18 cellular contexts compared by ENCODE assay signal in genomic region chr4:188437535-188437934, GRCh38.
DNase-seq lines count a peak whose midpoint lies in the region; ATAC-seq and TF ChIP-seq lines count a peak whose summit lies in the region.
"Had no signal": no experiment of that assay in that cellular context is flagged by ENCODE, and none has a peak within 500 bp of the region (broad histone marks: within the 10 kb centered on the region; RNA-seq: fewer than 3 reads in every experiment).

No MANE protein-coding gene starts in this region.

- no peak overlapping the region for H3K14ac ChIP-seq in H9 (ENCODE audit: insufficient read depth, low read length)

- H4K5ac ChIP-seq in H9 (ENCODE audit: insufficient read length, low read depth, low read length) = no peak overlapping the region

- H2BK12ac ChIP-seq in H9 (ENCODE audit: insufficient read length, low read depth, low read length) = peak overlapping the region; percentile 8

- no peaks in the 10 kb centered on the region for H3K36me3 ChIP-seq in mammary epithelial cell (ENCODE audit: insufficient read depth, low read length)

- H3K4me3 Mint-ChIP-seq in H9 = no peak overlapping the region
- H3K4me3 Mint-ChIP-seq: CD8-positive, alpha-beta memory T cell; HFFc6 had no signal

- intact Hi-C loops in mammary epithelial cell (cut with micrococcal nuclease) (no loop called here), left cardiac atrium (cut with DNase I) (no loop called here)

- no peak overlapping the region for H4K91ac ChIP-seq in H9 (ENCODE audit: insufficient read length, low read depth, low read length)

- no peak overlapping the region for H3K23ac ChIP-seq in H9 (ENCODE audit: insufficient read length, low read depth, low read length)

- H3K56ac ChIP-seq in H9 (ENCODE audit: insufficient read length, low read depth, low read length) = no peak overlapping the region

- H3K4me3 ChIP-seq in mammary epithelial cell (replicated peaks in 1 of 3; ENCODE audit: insufficient read depth in 1 of 3, low read depth in 2 of 3, low read length in 3 of 3) = no peak overlapping the region

- H4K8ac ChIP-seq in H9 (replicated peaks; ENCODE audit: insufficient read length, low read depth, low read length) = no peak overlapping the region

- no peak overlapping the region for H2AFZ ChIP-seq in H9 (ENCODE audit: low read length)
- no peak overlapping the region for H2AFZ ChIP-seq in mammary epithelial cell (ENCODE audit: low read depth, low read length)

- WGBS in H9 (ENCODE audit: extremely low coverage, insufficient read length, low lambda C conversion rate) = no CpG with 5 or more reads among the region's 5 CpGs
- WGBS in mammary epithelial cell (ENCODE audit: low coverage, missing lambda C conversion rate) = 90% methylated on average over 5 of the region's 5 CpGs

- H3K27me3 ChIP-seq in H9 (ENCODE audit: insufficient read depth, low read length) (no peaks in the 10 kb centered on the region), mammary epithelial cell (ENCODE audit: insufficient read depth, low read length) (no peaks in the 10 kb centered on the region)

- CTCF ChIA-PET in mammary epithelial cell (lab: Charles Lee; ENCODE audit: low non-redundant PET) = no interaction called here

- no peak for ATAC-seq in GM18519 (IDR thresholded peaks at IDR 0.05; ENCODE audit: low FRiP score, unreplicated experiment)
- no peak for ATAC-seq in left cardiac atrium

- H3K18ac ChIP-seq in H9 (ENCODE audit: insufficient read length, low read depth, low read length) = no peak overlapping the region

- H3K27me3 Mint-ChIP-seq in H9 (ENCODE audit: low read depth) = no peaks in the 10 kb centered on the region

- H3T11ph ChIP-seq in H9 (ENCODE audit: low read length) = no peak overlapping the region

- H3K79me1 ChIP-seq in H9 (ENCODE audit: insufficient read depth, low read depth, low read length, poor library complexity, severe bottlenecking) = no peaks in the 10 kb centered on the region

- no peak overlapping the region for H2BK120ac ChIP-seq in H9 (ENCODE audit: low read depth, low read length, poor library complexity, severe bottlenecking)

- no peak overlapping the region for H2BK20ac ChIP-seq in H9 (ENCODE audit: low read depth, low read length, poor library complexity, severe bottlenecking)

- H4K20me1 ChIP-seq in H9 (ENCODE audit: control insufficient read depth, insufficient read depth, insufficient read length) (no peaks in the 10 kb centered on the region), mammary epithelial cell (ENCODE audit: insufficient read depth, low read length) (no peaks in the 10 kb centered on the region)

- H3K9ac ChIP-seq in H9 (ENCODE audit: extremely low read depth, insufficient read length, low read length) = no peak overlapping the region
- no peak overlapping the region for H3K9ac ChIP-seq in mammary epithelial cell (ENCODE audit: insufficient read depth, low read length)

- H3K9me3 ChIP-seq in H9 (ENCODE audit: control insufficient read depth, low read depth, low read length) (no peaks in the 10 kb centered on the region), mammary epithelial cell (replicated peaks; ENCODE audit: insufficient read depth, low read length) (no peaks in the 10 kb centered on the region)

- no peak overlapping the region for H3K4ac ChIP-seq in H9 (ENCODE audit: low read depth, low read length)

- H2BK5ac ChIP-seq in H9 (ENCODE audit: insufficient read length, low read length) = no peak overlapping the region

- H3K36me3 Mint-ChIP-seq in H9 (ENCODE audit: insufficient read depth in 1 of 3, low read depth in 3 of 3) = peaks cover 0 to 2% (median 0%) of the 10 kb centered on the region in 3 experiments; a peak in 2 of 7 replicates
- H3K36me3 Mint-ChIP-seq: CD8-positive, alpha-beta memory T cell had no signal

- no peak overlapping the region for H2BK15ac ChIP-seq in H9 (ENCODE audit: low read depth, low read length)

- DNase-seq in DMS153 (lab: John Stamatoyannopoulos, UW) (peak; percentile 17), H9 (no peak), mammary epithelial cell (peak; percentile 29), kidney tubule cell (ENCODE audit: low spot score) (peak; percentile 24), caudate nucleus (lab: John Stamatoyannopoulos, UW) (no peak), left cardiac atrium (no peak)
- DNase-seq: ACHN; C1 segment of cervical spinal cord; CD8-positive, alpha-beta memory T cell; EL; GOT3; HFFc6; KG1; MV-4-11; NCI-H2107; RPMI8226; SW 1271 had no signal

- dilution Hi-C loops in mammary epithelial cell (cut with HindIII; ENCODE audit: low sequenced_read_pairs) = no loop called here

- no peaks in the 10 kb centered on the region for H3K23me2 ChIP-seq in H9 (ENCODE audit: insufficient read length, low read depth, low read length, poor library complexity, severe bottlenecking)

- H2AK5ac ChIP-seq in H9 (ENCODE audit: insufficient read length, low read length) = no peak overlapping the region

- H3K4me1 ChIP-seq in H9 (ENCODE audit: insufficient read depth, low read length) (peaks cover 3% of the 10 kb centered on the region; the same call in 1 of the 2 replicates), mammary epithelial cell (ENCODE audit: insufficient read depth, low read length) (peaks cover 15% of the 10 kb centered on the region)

- BruUV-seq in mammary epithelial cell (replicated peaks; lab: Mats Ljungman, UMichigan) = no TSS peak

- H3K27ac Mint-ChIP-seq in H9 = no peak overlapping the region
- H3K27ac Mint-ChIP-seq: CD8-positive, alpha-beta memory T cell; HFFc6 had no signal

- no peak overlapping the region for H3K4me2 ChIP-seq in H9 (ENCODE audit: insufficient read depth, insufficient read length, low read length)
- no peak overlapping the region for H3K4me2 ChIP-seq in mammary epithelial cell (ENCODE audit: insufficient read depth, low read depth, low read length)

- no peak for TF ChIP-seq CTCF in H9 (conservative IDR thresholded peaks at IDR 0.05)
- TF ChIP-seq CTCF in mammary epithelial cell (conservative IDR thresholded peaks at IDR 0.05 in 1 of 2, IDR thresholded peaks at IDR 0.05 in 1 of 2; ENCODE audit: extremely low read depth in 1 of 2, insufficient read depth in 1 of 2, low read depth in 1 of 2, low read length in 2 of 2) = no peak

- H3K27ac ChIP-seq in H9 (ENCODE audit: insufficient read length, low read depth, low read length) (no peak overlapping the region), mammary epithelial cell (ENCODE audit: insufficient read depth, low read depth, low read length) (no peak overlapping the region), caudate nucleus (ENCODE audit: low read depth, low read length) (no peak overlapping the region)

- no peaks in the 10 kb centered on the region for H3K79me2 ChIP-seq in H9 (ENCODE audit: insufficient read depth, low read length)
- H3K79me2 ChIP-seq in mammary epithelial cell (ENCODE audit: insufficient read depth, low read length) = no peaks in the 10 kb centered on the region

- in situ Hi-C loops in mammary epithelial cell (cut with MboI; ENCODE audit: low sequenced_read_pairs in 2 of 2) = no loop called here

- H3K9me3 Mint-ChIP-seq in H9 = no peaks in the 10 kb centered on the region

- peaks cover 28% of the 10 kb centered on the region in 2 experiments for H3K4me1 Mint-ChIP-seq in H9
- H3K4me1 Mint-ChIP-seq: CD8-positive, alpha-beta memory T cell had no signal

Comparison
In these comparisons a context has a peak if more than half of its experiments do, and no peak if none do; other contexts are left out.
1. DNase-seq: peak in DMS153 (single experiment), mammary epithelial cell (single experiment) and kidney tubule cell (single experiment); none in H9 (single experiment), caudate nucleus (0 of 61) and left cardiac atrium (single experiment).